Comparison of ENCODE assay signal across 15 cellular contexts in the genomic region with DNA sequence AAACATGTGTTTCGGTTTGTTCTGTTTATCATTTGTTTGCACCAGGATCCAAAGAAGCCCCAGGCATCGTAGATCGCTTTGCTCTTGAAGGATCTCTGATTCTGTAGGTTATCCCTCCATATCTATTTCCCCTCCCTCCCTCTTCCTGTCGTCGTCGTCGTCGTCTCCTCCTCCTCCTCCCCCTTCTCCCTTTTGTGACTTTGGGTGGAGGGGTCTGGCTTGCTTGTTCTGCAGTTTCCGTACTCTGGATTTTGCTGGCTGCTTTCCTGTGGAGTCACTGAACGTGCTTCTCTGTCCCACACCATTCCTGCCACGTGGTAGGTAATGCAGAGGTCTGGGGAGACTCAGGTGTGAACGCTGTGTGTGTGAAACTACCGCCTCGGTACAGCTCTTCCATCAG.
"Had no signal": no experiment of that assay in that cellular context is flagged by ENCODE, and none has a peak within 500 bp of the region (broad histone marks: within the 10 kb centered on the region; RNA-seq: fewer than 3 reads in every experiment).

No MANE protein-coding gene starts in this region.

- H3K27me3 Mint-ChIP-seq: activated CD4-positive, alpha-beta memory T cell treated with anti-CD3 and anti-CD28 coated beads, Interleukin-2, amount 10 ng/mL, durations not matched to agents 7 days and 5 days had no signal

- H3K27me3 ChIP-seq: ascending aorta, esophagus squamous epithelium, transverse colon had no signal

- H3K4me3 ChIP-seq: ascending aorta, esophagus squamous epithelium, prostate gland, transverse colon had no signal

- H3K36me3 ChIP-seq: esophagus squamous epithelium, prostate gland, transverse colon had no signal

- H3K36me3 Mint-ChIP-seq: stimulated activated naive B cell treated with anti-CD40 and anti-IgM and Interleukin-4, amounts not matched to agents 10 μg/mL and 1 μg/mL and 100 μg/mL, for 72 hours had no signal

- H3K4me3 Mint-ChIP-seq: activated CD4-positive, alpha-beta memory T cell treated with anti-CD3 and anti-CD28 coated beads, Interleukin-2, amount 10 ng/mL, durations not matched to agents 7 days and 5 days; nephron; stimulated activated naive B cell treated with anti-CD40 and anti-IgM and Interleukin-4, amounts not matched to agents 10 μg/mL and 1 μg/mL and 100 μg/mL, for 72 hours; T-helper 1 cell treated with Interleukin-12 subunit alpha and Interleukin-12 subunit beta and Interleukin-4 antibody, amounts not matched to agents 30 μg/mL and 1 μg/mL, for 36 hours had no signal

- H3K27ac ChIP-seq: ascending aorta, esophagus squamous epithelium, prostate gland, transverse colon had no signal

- H3K9me3 ChIP-seq: ascending aorta, esophagus squamous epithelium, prostate gland, transverse colon had no signal

- DNase-seq: activated CD4-positive, alpha-beta memory T cell treated with anti-CD3 and anti-CD28 coated beads, Interleukin-2, amount 10 ng/mL, durations not matched to agents 7 days and 5 days; activated CD4-positive, alpha-beta T cell treated with anti-CD3 and anti-CD28 coated beads for 1 hour; activated effector memory CD4-positive, alpha-beta T cell treated with Interleukin-2 at 50 U/mL for 16 hours; esophagus squamous epithelium; foreskin fibroblast; mammary epithelial cell; stimulated activated CD4-positive, alpha-beta T cell treated with anti-CD3 and anti-CD28 coated beads, Interleukin-2, amount 100 ng/mL, for 24 hours; stimulated activated naive B cell treated with anti-CD40 and anti-IgM and Interleukin-4, amounts not matched to agents 10 μg/mL and 1 μg/mL and 100 μg/mL, for 72 hours; transverse colon had no signal

- ATAC-seq: sciatic nerve; SK-N-SH treated with all-trans-retinoic acid at 6 μM for 48 hours; stimulated activated naive B cell treated with anti-CD40 and anti-IgM and Interleukin-4, amounts not matched to agents 10 μg/mL and 1 μg/mL and 100 μg/mL, for 72 hours had no signal

- H3K9me3 Mint-ChIP-seq: activated CD4-positive, alpha-beta memory T cell treated with anti-CD3 and anti-CD28 coated beads, Interleukin-2, amount 10 ng/mL, durations not matched to agents 7 days and 5 days; nephron; stimulated activated naive B cell treated with anti-CD40 and anti-IgM and Interleukin-4, amounts not matched to agents 10 μg/mL and 1 μg/mL and 100 μg/mL, for 72 hours; T-helper 1 cell treated with Interleukin-12 subunit alpha and Interleukin-12 subunit beta and Interleukin-4 antibody, amounts not matched to agents 30 μg/mL and 1 μg/mL, for 36 hours had no signal

- H3K4me1 ChIP-seq: prostate gland had no signal

- H3K27ac Mint-ChIP-seq: activated CD4-positive, alpha-beta memory T cell treated with anti-CD3 and anti-CD28 coated beads, Interleukin-2, amount 10 ng/mL, durations not matched to agents 7 days and 5 days; nephron; stimulated activated naive B cell treated with anti-CD40 and anti-IgM and Interleukin-4, amounts not matched to agents 10 μg/mL and 1 μg/mL and 100 μg/mL, for 72 hours; T-helper 1 cell treated with Interleukin-12 subunit alpha and Interleukin-12 subunit beta and Interleukin-4 antibody, amounts not matched to agents 30 μg/mL and 1 μg/mL, for 36 hours had no signal
